ENCODE assay signal across 12 cellular contexts in the genomic region with DNA sequence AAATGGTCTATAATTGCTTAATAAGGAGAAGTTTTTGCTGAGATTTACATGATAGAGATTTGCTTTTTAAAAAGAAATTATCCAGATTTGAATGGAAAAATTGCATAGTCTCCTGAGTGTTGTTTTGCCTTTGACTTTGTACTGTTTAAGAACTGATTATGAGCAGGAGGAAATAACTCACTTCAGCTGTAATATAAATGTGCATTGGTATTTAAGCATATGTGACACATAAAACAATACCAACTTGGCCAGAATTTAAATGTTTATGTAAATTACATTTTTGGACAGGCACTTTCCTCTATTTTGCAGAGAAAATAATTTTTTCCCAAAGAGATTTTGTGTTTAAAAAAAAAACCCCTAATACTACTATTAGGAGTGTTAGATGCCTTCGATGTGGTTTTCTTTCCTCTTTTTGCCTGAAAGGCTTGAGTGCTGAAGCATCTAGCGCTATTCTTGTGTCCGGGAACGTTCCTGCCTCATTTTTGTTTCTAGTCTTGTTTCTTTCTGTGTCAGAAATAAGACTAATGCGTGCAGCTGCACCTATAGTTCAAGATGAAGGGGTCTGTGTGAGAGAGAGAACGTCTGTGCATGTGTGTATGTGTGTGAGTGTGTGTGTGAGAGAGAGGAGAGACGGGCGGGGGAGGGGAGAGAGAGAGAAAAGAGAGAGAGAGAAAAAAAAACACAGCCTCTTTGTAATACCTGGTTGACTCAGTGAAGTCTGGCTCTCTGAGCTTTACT.
DNase-seq lines count a peak whose midpoint lies in the region; ATAC-seq and TF ChIP-seq lines count a peak whose summit lies in the region.
"Had no signal": no experiment of that assay in that cellular context is flagged by ENCODE, and none has a peak within 500 bp of the region (broad histone marks: within the 10 kb centered on the region; RNA-seq: fewer than 3 reads in every experiment).

No MANE protein-coding gene starts in this region.

- H3K79me2 ChIP-seq in mammary epithelial cell (ENCODE audit: insufficient read depth, low read length) = no peaks in the 10 kb centered on the region
- peaks cover 6% of the 10 kb centered on the region for H3K79me2 ChIP-seq in smooth muscle cell (ENCODE audit: low read depth)

- POLR2A ChIA-PET in MCF 10A (lab: Yijun Ruan, JAX) = interaction anchor here (0.6 kb wide), 1 partner anchor 1121 kb away, joined by 3 read pairs; no protein-coding TSS in a partner anchor

- H4K20me1 ChIP-seq in mammary epithelial cell (ENCODE audit: insufficient read depth, low read length) = no peaks in the 10 kb centered on the region
- peaks cover 18% of the 10 kb centered on the region for H4K20me1 ChIP-seq in smooth muscle cell (ENCODE audit: low read depth)

- H3K4me3 Mint-ChIP-seq in MCF 10A (ENCODE audit: unreplicated experiment) (peak overlapping the region; percentile 1), brain (peak overlapping the region; percentile 4 to 75 (median 62))
- H3K4me3 Mint-ChIP-seq: activated CD8-positive, alpha-beta memory T cell treated with anti-CD3 and anti-CD28 coated beads, Interleukin-2, amount 10 ng/mL, durations not matched to agents 7 days and 5 days had no signal

- WGBS in mammary epithelial cell (ENCODE audit: low coverage, missing lambda C conversion rate) = 0% methylated on average over 4 of the region's 8 CpGs
- WGBS in smooth muscle cell (ENCODE audit: low lambda C conversion rate) = 44% methylated on average over 8 of the region's 8 CpGs

- peaks cover 4% of the 10 kb centered on the region for H3F3A ChIP-seq in smooth muscle cell (ENCODE audit: low read depth)

- ATAC-seq in HG02884 (IDR thresholded peaks at IDR 0.05; ENCODE audit: unreplicated experiment) (peak; percentile 49), left lung (no peak)
- ATAC-seq: activated CD8-positive, alpha-beta memory T cell treated with anti-CD3 and anti-CD28 coated beads, Interleukin-2, amount 10 ng/mL, durations not matched to agents 7 days and 5 days had no signal

- H3K27ac ChIP-seq in mammary epithelial cell (ENCODE audit: insufficient read depth, low read depth, low read length) = no peak overlapping the region
- H3K27ac ChIP-seq in smooth muscle cell (ENCODE audit: low read depth) = no peak overlapping the region
- no peak overlapping the region for H3K27ac ChIP-seq in left lung
- H3K27ac ChIP-seq: skin epidermis had no signal

- H3K27ac Mint-ChIP-seq in MCF 10A (ENCODE audit: low read depth, unreplicated experiment) (no peak overlapping the region), brain (peak overlapping the region; percentile 2 to 75 (median 50))
- H3K27ac Mint-ChIP-seq: activated CD8-positive, alpha-beta memory T cell treated with anti-CD3 and anti-CD28 coated beads, Interleukin-2, amount 10 ng/mL, durations not matched to agents 7 days and 5 days had no signal

- no TSS peak for BruUV-seq in MCF 10A (replicated peaks; lab: Mats Ljungman, UMichigan)
- BruUV-seq in mammary epithelial cell (replicated peaks; lab: Mats Ljungman, UMichigan) = no TSS peak

- H3K9ac ChIP-seq in mammary epithelial cell (ENCODE audit: insufficient read depth, low read length) (no peak overlapping the region), smooth muscle cell (ENCODE audit: low read depth) (no peak overlapping the region)

- no peaks in the 10 kb centered on the region for H3K4me1 ChIP-seq in mammary epithelial cell (ENCODE audit: insufficient read depth, low read length)
- H3K4me1 ChIP-seq in smooth muscle cell (ENCODE audit: low read depth) = peaks cover 11% of the 10 kb centered on the region
- no peaks in the 10 kb centered on the region for H3K4me1 ChIP-seq in left lung

- H3K9me3 ChIP-seq in mammary epithelial cell (replicated peaks; ENCODE audit: insufficient read depth, low read length) (peaks cover 12% of the 10 kb centered on the region), smooth muscle cell (replicated peaks; ENCODE audit: low read depth) (no peaks in the 10 kb centered on the region), left lung (no peaks in the 10 kb centered on the region)

- H3K36me3 ChIP-seq in mammary epithelial cell (ENCODE audit: insufficient read depth, low read length) (no peaks in the 10 kb centered on the region), smooth muscle cell (ENCODE audit: low read depth) (no peaks in the 10 kb centered on the region), left lung (no peaks in the 10 kb centered on the region)

- DNase-seq in MCF 10A (ENCODE audit: unreplicated experiment) = no peak
- DNase-seq in mammary epithelial cell = no peak
- DNase-seq in smooth muscle cell (lab: John Stamatoyannopoulos, UW; ENCODE audit: unreplicated experiment) = no peak
- DNase-seq in NCI-H146 (lab: John Stamatoyannopoulos, UW) = no peak
- no peak for DNase-seq in left lung
- no peak for DNase-seq in ACHN
- DNase-seq: activated CD8-positive, alpha-beta memory T cell treated with anti-CD3 and anti-CD28 coated beads, Interleukin-2, amount 10 ng/mL, durations not matched to agents 7 days and 5 days; NCI-H82 had no signal

- TF ChIP-seq CTCF in MCF 10A (IDR thresholded peaks at IDR 0.05; ENCODE audit: unreplicated experiment) (no peak), mammary epithelial cell (conservative IDR thresholded peaks at IDR 0.05 in 1 of 2, IDR thresholded peaks at IDR 0.05 in 1 of 2; ENCODE audit: extremely low read depth in 1 of 2, insufficient read depth in 1 of 2, low read depth in 1 of 2, low read length in 2 of 2) (no peak), brain (conservative IDR thresholded peaks at IDR 0.05) (no peak), smooth muscle cell (IDR thresholded peaks at IDR 0.05; ENCODE audit: borderline replicate concordance, insufficient read depth, poor library complexity, severe bottlenecking) (no peak), left lung (IDR thresholded peaks at IDR 0.05) (no peak)

- in situ Hi-C loops in mammary epithelial cell (cut with MboI; ENCODE audit: low sequenced_read_pairs in 2 of 2) (no loop called here), ACHN (cut with HindIII; ENCODE audit: low pct_ligation_motif_present, low pct_unique_long_range_greater_than_20kb, low sequenced_read_pairs) (no loop called here)

- dilution Hi-C loops in mammary epithelial cell (cut with HindIII; ENCODE audit: low sequenced_read_pairs) = no loop called here

- peaks cover 4% of the 10 kb centered on the region for H3K36me3 Mint-ChIP-seq in MCF 10A (ENCODE audit: insufficient read depth, unreplicated experiment)
- H3K36me3 Mint-ChIP-seq in brain = peaks cover 4% of the 10 kb centered on the region
- H3K36me3 Mint-ChIP-seq: activated CD8-positive, alpha-beta memory T cell treated with anti-CD3 and anti-CD28 coated beads, Interleukin-2, amount 10 ng/mL, durations not matched to agents 7 days and 5 days had no signal

- H2AFZ ChIP-seq in mammary epithelial cell (ENCODE audit: low read depth, low read length) (no peak overlapping the region), smooth muscle cell (ENCODE audit: low read depth) (no peak overlapping the region)

- intact Hi-C loops in MCF 10A (cut with micrococcal nuclease) = no loop called here
- intact Hi-C loops in mammary epithelial cell (cut with micrococcal nuclease) = no loop called here
- intact Hi-C loops in left lung (cut with DNase I) = no loop called here

- H3K27me3 Mint-ChIP-seq in MCF 10A (ENCODE audit: insufficient read depth, unreplicated experiment) = no peaks in the 10 kb centered on the region
- H3K27me3 Mint-ChIP-seq in brain = no peaks in the 10 kb centered on the region
- H3K27me3 Mint-ChIP-seq: activated CD8-positive, alpha-beta memory T cell treated with anti-CD3 and anti-CD28 coated beads, Interleukin-2, amount 10 ng/mL, durations not matched to agents 7 days and 5 days had no signal

- CTCF ChIA-PET in MCF 10A (lab: Yijun Ruan, JAX) (interaction anchor here (0.9 kb wide), 1 partner anchor 175 kb away, joined by 6 read pairs; no protein-coding TSS in a partner anchor), mammary epithelial cell (lab: Charles Lee; ENCODE audit: low non-redundant PET) (no interaction called here)

- H3K27me3 ChIP-seq in mammary epithelial cell (ENCODE audit: insufficient read depth, low read length) (no peaks in the 10 kb centered on the region), smooth muscle cell (ENCODE audit: low read depth) (no peaks in the 10 kb centered on the region), left lung (no peaks in the 10 kb centered on the region)

- H3K4me2 ChIP-seq in mammary epithelial cell (ENCODE audit: insufficient read depth, low read depth, low read length) (no peak overlapping the region), smooth muscle cell (peak overlapping the region; percentile 50)

- no peak overlapping the region for H3K4me3 ChIP-seq in mammary epithelial cell (replicated peaks in 1 of 3; ENCODE audit: insufficient read depth in 1 of 3, low read depth in 2 of 3, low read length in 3 of 3)
- no peak overlapping the region for H3K4me3 ChIP-seq in smooth muscle cell
- H3K4me3 ChIP-seq in left lung = no peak overlapping the region
- H3K4me3 ChIP-seq: lung, skin epidermis had no signal

- H3K4me1 Mint-ChIP-seq in MCF 10A (ENCODE audit: insufficient read depth, unreplicated experiment) (peaks cover 9% of the 10 kb centered on the region), brain (peaks cover 94% of the 10 kb centered on the region)

- no peaks in the 10 kb centered on the region for H3K9me3 Mint-ChIP-seq in MCF 10A (ENCODE audit: unreplicated experiment)
- H3K9me3 Mint-ChIP-seq in brain = peaks cover 0 to 3% (median 0%) of the 10 kb centered on the region in 5 experiments
